ENCODE assay signal across 15 cellular contexts in the genomic region with DNA sequence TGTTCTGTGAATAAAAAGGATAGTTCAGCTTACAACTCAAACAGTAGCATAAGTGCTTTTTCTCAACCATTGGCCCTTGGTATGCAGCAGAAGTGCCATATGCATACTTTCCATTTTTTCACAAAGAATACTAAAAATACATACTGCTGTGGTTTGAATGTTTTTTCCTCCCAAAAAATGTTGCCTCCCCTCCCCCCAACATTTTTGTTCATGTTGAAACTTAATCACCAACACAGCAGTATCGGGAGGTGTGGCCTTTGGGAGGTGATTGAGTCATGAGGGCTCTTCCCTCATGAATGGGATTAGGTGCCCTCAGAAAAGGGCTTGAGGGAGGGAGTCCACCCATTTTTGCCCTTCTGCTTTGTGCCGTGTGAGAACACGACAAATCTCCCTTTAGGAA.
DNase-seq lines count a peak whose midpoint lies in the region; ATAC-seq and TF ChIP-seq lines count a peak whose summit lies in the region.
"Had no signal": no experiment of that assay in that cellular context is flagged by ENCODE, and none has a peak within 500 bp of the region (broad histone marks: within the 10 kb centered on the region; RNA-seq: fewer than 3 reads in every experiment).

No MANE protein-coding gene starts in this region.

- intact Hi-C loops in gastrocnemius medialis (cut with DNase I; ENCODE audit: low total_unique reads) = no loop called here

- H3K9me3 ChIP-seq in gastrocnemius medialis = no peaks in the 10 kb centered on the region
- H3K9me3 ChIP-seq: BE2C, Peyer's patch had no signal

- DNase-seq in AG10803 (ENCODE audit: low read depth) (peak; percentile 87), GM04503 (ENCODE audit: low read depth) (peak; percentile 48), astrocyte of the hippocampus (ENCODE audit: low read depth, low spot score) (peak; percentile 64), iris pigment epithelial cell (ENCODE audit: low read depth) (peak; percentile 83), COLO829 (ENCODE audit: low spot score) (no peak), gastrocnemius medialis (no peak)
- DNase-seq: activated CD4-positive, CD25-positive, alpha-beta regulatory T cell; BE2C; NCI-H2029; NCI-H524; nucleus accumbens; Peyer's patch; T-helper 1 cell had no signal

- in situ Hi-C loops in gastrocnemius medialis (cut with MboI; ENCODE audit: low sequenced_read_pairs in 4 of 4) = no loop called here

- no peaks in the 10 kb centered on the region for H3K4me1 ChIP-seq in gastrocnemius medialis
- H3K4me1 ChIP-seq: BE2C had no signal

- TF ChIP-seq POLR2A in gastrocnemius medialis (IDR thresholded peaks at IDR 0.05) = no peak

- peaks cover 0 to 28% of the 10 kb centered on the region in 2 donors for H3K36me3 ChIP-seq in gastrocnemius medialis
- H3K36me3 ChIP-seq: BE2C had no signal

- H3K27ac ChIP-seq in gastrocnemius medialis = no peak overlapping the region
- H3K27ac ChIP-seq: Peyer's patch, skin epidermis had no signal

- TF ChIP-seq CTCF in AG10803 (conservative IDR thresholded peaks at IDR 0.05; ENCODE audit: low read length) (no peak), gastrocnemius medialis (IDR thresholded peaks at IDR 0.05 in 4 of 5, conservative IDR thresholded peaks at IDR 0.05 in 1 of 5) (no peak)

- ATAC-seq in gastrocnemius medialis (no peak), HG03045 (IDR thresholded peaks at IDR 0.05; ENCODE audit: unreplicated experiment) (no peak)

- no peak overlapping the region for H3K4me3 ChIP-seq in AG10803 (ENCODE audit: low read length)
- H3K4me3 ChIP-seq in gastrocnemius medialis = no peak overlapping the region
- H3K4me3 ChIP-seq: Peyer's patch, skin epidermis had no signal

- no peaks in the 10 kb centered on the region for H3K27me3 ChIP-seq in gastrocnemius medialis
- H3K27me3 ChIP-seq: BE2C, Peyer's patch had no signal

Comparison
In these comparisons a context has a peak if more than half of its experiments do, and no peak if none do; other contexts are left out.
1. DNase-seq: peak in AG10803 (single experiment), GM04503 (single experiment), astrocyte of the hippocampus (single experiment) and iris pigment epithelial cell (single experiment); none in COLO829 (single experiment) and gastrocnemius medialis (0 of 2).